In the genomic region with DNA sequence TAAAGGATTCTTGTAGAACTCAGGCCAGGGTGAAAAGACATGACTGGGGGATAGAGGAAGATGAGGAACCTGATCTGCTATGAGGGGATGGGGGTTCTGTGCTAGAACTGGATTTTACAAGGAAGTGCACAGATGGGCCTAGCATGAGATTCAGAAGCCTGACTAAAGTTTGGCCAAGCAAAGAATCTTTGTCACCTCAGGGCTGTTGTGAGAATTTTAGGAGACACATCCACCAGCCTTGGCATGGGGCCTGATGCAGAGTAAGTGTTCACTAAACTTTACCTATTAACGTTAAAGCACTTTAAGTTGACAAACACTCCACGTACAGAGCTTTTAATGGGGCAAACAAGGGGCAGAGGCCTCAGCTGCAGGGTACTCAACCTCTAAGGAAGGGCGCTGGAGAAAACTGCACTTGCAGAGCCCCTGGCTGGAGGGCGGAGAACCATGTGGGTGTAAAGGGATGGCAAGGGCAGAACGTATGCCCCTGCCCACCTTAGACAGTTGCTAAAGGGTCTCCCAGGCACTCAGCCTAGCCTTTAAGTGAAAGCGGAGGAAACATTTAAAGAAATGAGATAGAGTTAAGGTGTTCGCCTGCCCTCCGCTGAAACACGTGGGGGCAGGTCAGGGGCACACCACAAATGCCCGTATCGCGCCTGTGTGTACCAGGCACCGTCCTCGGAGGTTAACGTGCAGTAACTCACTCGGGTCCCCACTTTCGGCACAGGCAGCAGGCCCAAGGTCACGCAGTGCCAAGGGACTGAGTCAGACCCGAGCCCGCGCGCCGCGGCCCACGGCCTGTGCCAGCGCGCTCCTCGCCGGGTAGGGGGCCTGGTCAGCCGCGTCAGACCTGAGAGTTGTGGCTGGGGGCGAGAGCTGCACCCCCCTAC, we compare ENCODE assay signal across 8 cellular contexts. TPM values are rescaled to one million over a fixed set of nuclear protein-coding genes. Genes with fewer than 3 reads are reported as not detected.
DNase-seq lines count a peak whose midpoint lies in the region; ATAC-seq, FAIRE-seq and TF ChIP-seq lines count a peak whose summit lies in the region.

No MANE protein-coding gene starts in this region.

- ATAC-seq in GM18867 (IDR thresholded peaks at IDR 0.05; ENCODE audit: unreplicated experiment) (peak; percentile 10), HG03457 (IDR thresholded peaks at IDR 0.05; ENCODE audit: unreplicated experiment) (peak; percentile 4), GM18517 (IDR thresholded peaks at IDR 0.05; ENCODE audit: unreplicated experiment) (no peak), HG03469 (IDR thresholded peaks at IDR 0.05; ENCODE audit: unreplicated experiment) (no peak), GM18520 (IDR thresholded peaks at IDR 0.05; ENCODE audit: unreplicated experiment) (no peak)
- ATAC-seq in stimulated activated naive CD8-positive, alpha-beta T cell treated with anti-CD3 and anti-CD28 coated beads, Interleukin-15, amount 100 ng/mL, for 72 hours = peak; percentile 29

- H3K4me3 Mint-ChIP-seq in astrocyte (ENCODE audit: unreplicated experiment) = peak overlapping the region; percentile 81
- H3K4me3 Mint-ChIP-seq in stimulated activated naive CD8-positive, alpha-beta T cell treated with anti-CD3 and anti-CD28 coated beads, Interleukin-15, amount 100 ng/mL, for 72 hours = peak overlapping the region; percentile 82 to 89

- H3K9me3 ChIP-seq in astrocyte (ENCODE audit: insufficient read depth, low read depth, low read length) = no peaks in the 10 kb centered on the region

- FAIRE-seq in astrocyte (lab: Jason Lieb, UNC) = no peak

- H3K9ac ChIP-seq in astrocyte (ENCODE audit: low read length) = peak overlapping the region; percentile 68

- H3K27ac ChIP-seq in astrocyte (ENCODE audit: low read depth, low read length) = peak overlapping the region; percentile 34

- DNase-seq in astrocyte (ENCODE audit: low read depth) = no peak
- DNase-seq in islet precursor cell = peak; percentile 64
- no peak for DNase-seq in stimulated activated naive CD8-positive, alpha-beta T cell treated with anti-CD3 and anti-CD28 coated beads, Interleukin-15, amount 100 ng/mL, for 72 hours

- no peak for TF ChIP-seq CTCF in astrocyte (IDR thresholded peaks at IDR 0.05; ENCODE audit: insufficient read depth, low read depth, low read length)

- peaks cover 15% of the 10 kb centered on the region for H3K4me1 ChIP-seq in astrocyte (ENCODE audit: insufficient read depth, low read length)

- no peaks in the 10 kb centered on the region for H3K27me3 Mint-ChIP-seq in astrocyte (ENCODE audit: low read depth, unreplicated experiment)
- H3K27me3 Mint-ChIP-seq in stimulated activated naive CD8-positive, alpha-beta T cell treated with anti-CD3 and anti-CD28 coated beads, Interleukin-15, amount 100 ng/mL, for 72 hours = no peaks in the 10 kb centered on the region

- H3K79me2 ChIP-seq in astrocyte (ENCODE audit: insufficient read depth, low read length) = peaks cover 33% of the 10 kb centered on the region

- H3K4me1 Mint-ChIP-seq in astrocyte (ENCODE audit: low read depth, unreplicated experiment) = peaks cover 22% of the 10 kb centered on the region
- peaks cover 43% of the 10 kb centered on the region for H3K4me1 Mint-ChIP-seq in stimulated activated naive CD8-positive, alpha-beta T cell treated with anti-CD3 and anti-CD28 coated beads, Interleukin-15, amount 100 ng/mL, for 72 hours

- H2AFZ ChIP-seq in astrocyte (ENCODE audit: low read depth, low read length) = peak overlapping the region; percentile 87

- H4K20me1 ChIP-seq in astrocyte (ENCODE audit: insufficient read depth, low read length) = peaks cover 29% of the 10 kb centered on the region

- peak overlapping the region; percentile 61 for H3K4me3 ChIP-seq in astrocyte (ENCODE audit: insufficient read depth, low read depth, low read length)

- peak overlapping the region; percentile 86 for H3K4me2 ChIP-seq in astrocyte (ENCODE audit: low read length)

- H3K36me3 ChIP-seq in astrocyte (ENCODE audit: insufficient read depth, low read length) = no peaks in the 10 kb centered on the region

- no peaks in the 10 kb centered on the region for H3K36me3 Mint-ChIP-seq in astrocyte (ENCODE audit: low read depth, unreplicated experiment)

- peak overlapping the region; percentile 28 for H3K27ac Mint-ChIP-seq in astrocyte (ENCODE audit: unreplicated experiment)
- peak overlapping the region in 1 of 2 donors; percentile 54 for H3K27ac Mint-ChIP-seq in stimulated activated naive CD8-positive, alpha-beta T cell treated with anti-CD3 and anti-CD28 coated beads, Interleukin-15, amount 100 ng/mL, for 72 hours

- no peaks in the 10 kb centered on the region for H3K27me3 ChIP-seq in astrocyte (ENCODE audit: insufficient read depth, low read length)

- peaks cover 1% of the 10 kb centered on the region for H3K9me3 Mint-ChIP-seq in astrocyte (ENCODE audit: unreplicated experiment)
- no peaks in the 10 kb centered on the region for H3K9me3 Mint-ChIP-seq in stimulated activated naive CD8-positive, alpha-beta T cell treated with anti-CD3 and anti-CD28 coated beads, Interleukin-15, amount 100 ng/mL, for 72 hours

RNA-seq across cellular contexts. Expression of a gene that starts 1.0 kb away (rescaled TPM):
- 57.8 and 67.5 TPM in 2 replicates for total RNA-seq in astrocyte

RNA-seq across cellular contexts. Expression of a gene that starts 1.0 kb away (rescaled TPM):
- total RNA-seq in astrocyte = 17.8 and 22.1 TPM in 2 replicates

Comparison
In these comparisons a context has a peak if more than half of its experiments do, and no peak if none do; other contexts are left out.
1. ATAC-seq: peak in GM18867 (single experiment), HG03457 (single experiment) and stimulated activated naive CD8-positive, alpha-beta T cell treated with anti-CD3 and anti-CD28 coated beads, Interleukin-15, amount 100 ng/mL, for 72 hours (single experiment); none in GM18517 (single experiment), HG03469 (single experiment) and GM18520 (single experiment).